Comparison of ENCODE assay signal across 8 cellular contexts in the genomic region with DNA sequence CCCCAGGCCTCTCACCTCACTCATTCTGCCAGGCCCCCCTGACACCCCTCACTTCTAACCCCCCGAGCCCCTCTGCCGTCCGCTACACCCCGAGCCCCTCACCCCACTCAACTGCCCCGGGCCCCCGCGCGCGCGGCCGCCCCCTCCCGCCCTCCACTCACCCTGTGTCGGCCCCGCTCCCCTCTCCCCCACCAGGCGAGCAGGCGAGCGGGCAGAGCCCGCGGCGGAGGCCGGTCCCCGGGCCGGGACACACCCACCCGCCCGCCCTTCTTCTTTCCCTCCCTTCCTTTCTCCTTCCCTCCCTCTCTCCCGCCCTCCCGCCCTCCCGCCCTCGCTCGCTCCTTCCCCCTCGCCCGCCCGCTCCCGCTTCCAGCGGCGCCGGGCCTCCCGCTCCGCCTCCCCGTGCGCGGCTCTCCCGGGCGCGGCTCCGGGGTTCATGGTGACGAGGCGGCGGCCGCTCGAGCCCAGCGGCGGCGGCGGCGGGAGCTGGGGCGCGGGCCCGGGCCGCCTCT. TPM values are rescaled to one million over a fixed set of nuclear protein-coding genes. Genes with fewer than 3 reads are reported as not detected.
DNase-seq lines count a peak whose midpoint lies in the region; ATAC-seq and TF ChIP-seq lines count a peak whose summit lies in the region.

Gene CTDSPL, plus strand, starts transcription at position 341 of the 512 bp plus-strand sequence. CDS start 320 bp downstream, outside the sequence.

- TF ChIP-seq CTCF in colonic mucosa (IDR thresholded peaks at IDR 0.05) (no peak), kidney epithelial cell (IDR thresholded peaks at IDR 0.05; ENCODE audit: insufficient read depth, low read length, poor library complexity, severe bottlenecking) (no peak), spleen (IDR thresholded peaks at IDR 0.05 in 8 of 11, conservative IDR thresholded peaks at IDR 0.05 in 3 of 11) (no peak)

- H3K4me1 Mint-ChIP-seq in activated CD4-positive, alpha-beta T cell treated with anti-CD3 and anti-CD28 coated beads, Interleukin-2, amount 10 ng/mL, durations not matched to agents 24 days and 14 days = peaks cover 22% of the 10 kb centered on the region

- WGBS in spleen, 5 donors = 1 to 2% (median 1%) methylated on average over 18 to 56 of the region's 60 CpGs

- TF ChIP-seq POLR2A in spleen (IDR thresholded peaks at IDR 0.05) = no peak

- H3K27me3 Mint-ChIP-seq in activated CD4-positive, alpha-beta T cell treated with anti-CD3 and anti-CD28 coated beads, Interleukin-2, amount 10 ng/mL, durations not matched to agents 24 days and 14 days = peaks cover 38% of the 10 kb centered on the region

- H3K9me3 Mint-ChIP-seq in activated CD4-positive, alpha-beta T cell treated with anti-CD3 and anti-CD28 coated beads, Interleukin-2, amount 10 ng/mL, durations not matched to agents 24 days and 14 days = no peaks in the 10 kb centered on the region

- peak; percentile 81 for DNase-seq in activated CD4-positive, alpha-beta T cell treated with anti-CD3 and anti-CD28 coated beads, Interleukin-2, amount 10 ng/mL, durations not matched to agents 24 days and 14 days
- DNase-seq in activated CD4-positive, alpha-beta T cell treated with anti-CD3 and anti-CD28 coated beads, Interleukin-2, amount 50 U/mL, for 4 hours = no peak
- DNase-seq in SJCRH30 (peak; percentile 11 to 32), colonic mucosa (no peak), kidney epithelial cell (ENCODE audit: low read depth) (no peak), spleen (peak; percentile 85)

- no peaks in the 10 kb centered on the region for H3K36me3 Mint-ChIP-seq in activated CD4-positive, alpha-beta T cell treated with anti-CD3 and anti-CD28 coated beads, Interleukin-2, amount 10 ng/mL, durations not matched to agents 24 days and 14 days (ENCODE audit: low read depth)

- H3K9me3 ChIP-seq in SJCRH30 (replicated peaks) (no peaks in the 10 kb centered on the region), colonic mucosa (no peaks in the 10 kb centered on the region), spleen (no peaks in the 10 kb centered on the region)

- intact Hi-C loops in activated CD4-positive, alpha-beta T cell treated with anti-CD3 and anti-CD28 coated beads, Interleukin-2, amount 10 ng/mL, durations not matched to agents 24 days and 14 days (cut with micrococcal nuclease) = no loop called here
- intact Hi-C loops in colonic mucosa (cut with DNase I) (no loop called here), spleen (cut with DNase I; ENCODE audit: low total_unique reads) (no loop called here)

- H3K9ac ChIP-seq in colonic mucosa (ENCODE audit: low read depth in 2 of 2, low read length in 2 of 2) = peak within 1 kb of the TSS; percentile 67 to 91

- H3K27me3 ChIP-seq in SJCRH30 (no peaks in the 10 kb centered on the region), colonic mucosa (no peaks in the 10 kb centered on the region), kidney epithelial cell (ENCODE audit: control insufficient read depth, insufficient read depth, low read length) (no peaks in the 10 kb centered on the region), spleen (replicated peaks in 1 of 7) (peaks cover 0 to 42% (median 6%) of the 10 kb centered on the region in 7 donors)

- peak within 1 kb of the TSS; percentile 86 for H3K4me3 Mint-ChIP-seq in activated CD4-positive, alpha-beta T cell treated with anti-CD3 and anti-CD28 coated beads, Interleukin-2, amount 10 ng/mL, durations not matched to agents 24 days and 14 days

- H3K27ac ChIP-seq in SJCRH30 = peak within 1 kb of the TSS; percentile 8; the same call in 1 of the 2 replicates
- peak within 1 kb of the TSS; percentile 91 for H3K27ac ChIP-seq in colonic mucosa
- H3K27ac ChIP-seq in spleen = peak within 1 kb of the TSS; percentile 19 to 86 (median 76)

- H3K27ac Mint-ChIP-seq in activated CD4-positive, alpha-beta T cell treated with anti-CD3 and anti-CD28 coated beads, Interleukin-2, amount 10 ng/mL, durations not matched to agents 24 days and 14 days = peak within 1 kb of the TSS; percentile 76

- H3K4me3 ChIP-seq in SJCRH30 (peak within 1 kb of the TSS; percentile 65), colonic mucosa (peak within 1 kb of the TSS; percentile 68), kidney epithelial cell (ENCODE audit: low read depth, low read length) (peak within 1 kb of the TSS; percentile 65), spleen (peak within 1 kb of the TSS; percentile 45 to 77 (median 58))

- no peak for ATAC-seq in GM21619 (IDR thresholded peaks at IDR 0.05; ENCODE audit: unreplicated experiment)
- no peak for ATAC-seq in HG02571 (IDR thresholded peaks at IDR 0.05; ENCODE audit: unreplicated experiment)

- H3K4me1 ChIP-seq in SJCRH30 (no peaks in the 10 kb centered on the region), colonic mucosa (peaks cover 21% of the 10 kb centered on the region), spleen (peaks cover 4 to 56% (median 31%) of the 10 kb centered on the region in 6 donors)

- H3K36me3 ChIP-seq in SJCRH30 = no peaks in the 10 kb centered on the region
- no peaks in the 10 kb centered on the region for H3K36me3 ChIP-seq in colonic mucosa
- H3K36me3 ChIP-seq in kidney epithelial cell (ENCODE audit: control insufficient read depth, insufficient read depth, low read length) = no peaks in the 10 kb centered on the region
- H3K36me3 ChIP-seq in spleen = no peaks in the 10 kb centered on the region

RNA-seq across cellular contexts. Expression of gene CTDSPL, which starts in this region (rescaled TPM):
- 6.1 and 6.5 TPM in 2 replicates for total RNA-seq in activated CD4-positive, alpha-beta T cell treated with anti-CD3 and anti-CD28 coated beads, Interleukin-2, amount 10 ng/mL, durations not matched to agents 24 days and 14 days
- total RNA-seq in SJCRH30 (2014; rRNA removed; shearing (Covaris generic)) = 6.7 and 7.7 TPM in 2 replicates
- total RNA-seq in colonic mucosa = 10 to 100 TPM; 75.0 to 76.7 TPM
- total RNA-seq in kidney epithelial cell = 28.0 and 30.6 TPM in 2 replicates
- total RNA-seq in spleen = 10 to 100 TPM; 20.8 to 46.0 (median 31.8) TPM
- polyA plus RNA-seq in spleen = 1 to 10 TPM; 3.9 to 8.7 (median 4.6) TPM

Comparison
In these comparisons a context has a peak if more than half of its experiments do, and no peak if none do; other contexts are left out.
1. DNase-seq: peak in activated CD4-positive, alpha-beta T cell treated with anti-CD3 and anti-CD28 coated beads, Interleukin-2, amount 10 ng/mL, durations not matched to agents 24 days and 14 days (single experiment), SJCRH30 (2 of 2) and spleen (single experiment); none in activated CD4-positive, alpha-beta T cell treated with anti-CD3 and anti-CD28 coated beads, Interleukin-2, amount 50 U/mL, for 4 hours (0 of 2), colonic mucosa (single experiment) and kidney epithelial cell (single experiment).
2. H3K27ac ChIP-seq: peak in every context shown above with its lines; median percentile 91 in colonic mucosa; 76 in spleen; 8 in SJCRH30.
3. Peak in every context shown above with its lines, with median percentiles within 50 percentile points of each other: H3K4me3 ChIP-seq.